8 cellular contexts compared by ENCODE assay signal in genomic region chrX:17046478-17047097, GRCh38.
DNase-seq lines count a peak whose midpoint lies in the region; ATAC-seq and TF ChIP-seq lines count a peak whose summit lies in the region.

No MANE protein-coding gene starts in this region.

- no peak overlapping the region for H3K4me3 ChIP-seq in AG09309 (ENCODE audit: control insufficient read depth, low read depth, low read length)

- intact Hi-C loops in left ventricle myocardium superior (cut with micrococcal nuclease) (loop anchor here (2.0 to 5.0 kb wide), 2 partner anchors 164 to 220 kb away; no protein-coding TSS in a partner anchor), sciatic nerve (cut with DNase I) (no loop called here)

- ATAC-seq in GM18909 (IDR thresholded peaks at IDR 0.05; ENCODE audit: poor library complexity, unreplicated experiment): peak; percentile 47
- peak; percentile 80 for ATAC-seq in left ventricle myocardium superior
- ATAC-seq in sciatic nerve: peak; percentile 90
- no peak for ATAC-seq in GM21381 (IDR thresholded peaks at IDR 0.05; ENCODE audit: unreplicated experiment)

- peak; percentile 35 for DNase-seq in AG09309 (ENCODE audit: low read depth)
- DNase-seq in NCI-H1092 treated with DMSO at 0.1 percent for 48 hours (lab: John Stamatoyannopoulos, UW): peak; percentile 74
- peak; percentile 78 for DNase-seq in SK-MEL-5 (ENCODE audit: low read depth, low spot score)
- peak; percentile 65 for DNase-seq in amniotic epithelial cell (ENCODE audit: low read depth)
- DNase-seq in left ventricle myocardium superior: peak; percentile 42
- DNase-seq in sciatic nerve (ENCODE audit: low spot score): peak; percentile 68

- TF ChIP-seq CTCF in AG09309 (IDR thresholded peaks at IDR 0.05; ENCODE audit: control insufficient read depth, insufficient read depth, low read depth, low read length, missing control alignments): peak; percentile 83

- in situ Hi-C loops in SK-MEL-5 (cut with HindIII; ENCODE audit: low pct_unique_long_range_greater_than_20kb, low sequenced_read_pairs): no loop called here
